24 cellular contexts compared by ENCODE assay signal in genomic region chr17:63939884-63940283, GRCh38. TPM values are rescaled to one million over a fixed set of nuclear protein-coding genes. Genes with fewer than 3 reads are reported as not detected.
"Had no signal": no experiment of that assay in that cellular context is flagged by ENCODE, and none has a peak within 500 bp of the region (broad histone marks: within the 10 kb centered on the region; RNA-seq: fewer than 3 reads in every experiment).

No MANE protein-coding gene starts in this region.

- H3K36me3 ChIP-seq: adrenal gland, breast epithelium, gastroesophageal sphincter, heart left ventricle, thoracic aorta, upper lobe of left lung had no signal

- H3K27ac ChIP-seq: adrenal gland, gastroesophageal sphincter, heart left ventricle, thoracic aorta, upper lobe of left lung, VCaP had no signal

- H3K4me1 Mint-ChIP-seq: mesothelial cell of epicardium had no signal

- ATAC-seq: activated CD4-positive, alpha-beta T cell treated with anti-CD3 and anti-CD28 coated beads for 36 hours; activated naive CD4-positive, alpha-beta T cell treated with anti-CD3 and anti-CD28 coated beads, Interleukin-2, amount 50 U/mL, for 72 hours; esophagus mucosa; gastroesophageal sphincter; heart left ventricle; T-helper 17 cell had no signal

- H3K9me3 Mint-ChIP-seq: activated naive CD4-positive, alpha-beta T cell treated with anti-CD3 and anti-CD28 coated beads, Interleukin-2, amount 50 U/mL, for 72 hours; activated T-helper 1 cell treated with anti-CD3 and anti-CD28 coated beads, Interleukin-12 subunit alpha, Interleukin-12 subunit beta, Interleukin-2, Interleukin-4 antibody, amounts not matched to agents 30 ng/mL and 10 ng/mL and 1 ng/mL, durations not matched to agents 14 hours and 24 hours and 36 hours; immature natural killer cell; mesothelial cell of epicardium; natural killer cell treated with Interleukin-12 subunit alpha and Interleukin-12 subunit beta and Interleukin-15 and Interleukin-18, amount 100 ng/mL, for 72 hours had no signal

- H3K9me3 ChIP-seq: adrenal gland, breast epithelium, gastroesophageal sphincter, heart left ventricle, thoracic aorta, upper lobe of left lung had no signal

- H3K36me3 Mint-ChIP-seq: activated naive CD4-positive, alpha-beta T cell treated with anti-CD3 and anti-CD28 coated beads, Interleukin-2, amount 50 U/mL, for 72 hours; mesothelial cell of epicardium; natural killer cell treated with Interleukin-12 subunit alpha and Interleukin-12 subunit beta and Interleukin-15 and Interleukin-18, amount 100 ng/mL, for 72 hours had no signal

- DNase-seq: activated CD4-positive, alpha-beta T cell treated with anti-CD3 and anti-CD28 coated beads for 36 hours; activated CD4-positive, alpha-beta T cell treated with anti-CD3 and anti-CD28 coated beads, Interleukin-2, amount 50 U/mL, for 48 hours; activated gamma-delta T cell treated with Interleukin-2 at 50 U/mL for 16 hours; adrenal gland; effector CD4-positive, alpha-beta T cell; heart left ventricle; immature natural killer cell; nucleus accumbens; stimulated activated CD4-positive, alpha-beta T cell treated with anti-CD3 and anti-CD28 coated beads, Interleukin-2, amount 100 ng/mL, for 24 hours; T-helper 17 cell; upper lobe of left lung had no signal

- H3K4me3 ChIP-seq: adrenal gland, breast epithelium, gastroesophageal sphincter, heart left ventricle, thoracic aorta, upper lobe of left lung had no signal

- H3K4me1 ChIP-seq: adrenal gland, breast epithelium, gastroesophageal sphincter, heart left ventricle, upper lobe of left lung had no signal

- H3K4me3 Mint-ChIP-seq: activated CD4-positive, alpha-beta T cell treated with anti-CD3 and anti-CD28 coated beads for 36 hours; activated T-helper 1 cell treated with anti-CD3 and anti-CD28 coated beads, Interleukin-12 subunit alpha, Interleukin-12 subunit beta, Interleukin-2, Interleukin-4 antibody, amounts not matched to agents 30 ng/mL and 10 ng/mL and 1 ng/mL, durations not matched to agents 14 hours and 24 hours and 36 hours; immature natural killer cell; mesothelial cell of epicardium; natural killer cell treated with Interleukin-12 subunit alpha and Interleukin-12 subunit beta and Interleukin-15 and Interleukin-18, amount 100 ng/mL, for 72 hours; T-helper 17 cell had no signal

- H3K27ac Mint-ChIP-seq: activated CD4-positive, alpha-beta T cell treated with anti-CD3 and anti-CD28 coated beads for 36 hours; activated T-helper 1 cell treated with anti-CD3 and anti-CD28 coated beads, Interleukin-12 subunit alpha, Interleukin-12 subunit beta, Interleukin-2, Interleukin-4 antibody, amounts not matched to agents 30 ng/mL and 10 ng/mL and 1 ng/mL, durations not matched to agents 14 hours and 24 hours and 36 hours; mesothelial cell of epicardium; natural killer cell treated with Interleukin-12 subunit alpha and Interleukin-12 subunit beta and Interleukin-15 and Interleukin-18, amount 100 ng/mL, for 72 hours; progenitor cell of endocrine pancreas had no signal

- H3K27me3 ChIP-seq: adrenal gland, breast epithelium, heart left ventricle, upper lobe of left lung had no signal

- H3K27me3 Mint-ChIP-seq: activated CD4-positive, alpha-beta T cell treated with anti-CD3 and anti-CD28 coated beads for 36 hours; T-helper 17 cell had no signal

RNA-seq across cellular contexts. Expression of gene CD79B, which starts 7.8 kb away (rescaled TPM):
- total RNA-seq: cerebellum, mesothelial cell of epicardium, progenitor cell of endocrine pancreas had no signal

RNA-seq across cellular contexts. Expression of gene GH1, which starts 21.2 kb away (rescaled TPM):
- total RNA-seq: activated T-helper 1 cell treated with anti-CD3 and anti-CD28 coated beads, Interleukin-12 subunit alpha, Interleukin-12 subunit beta, Interleukin-2, Interleukin-4 antibody, amounts not matched to agents 30 ng/mL and 10 ng/mL and 1 ng/mL, durations not matched to agents 14 hours and 24 hours and 36 hours; adrenal gland; astrocyte; breast epithelium; cerebellum; esophagus mucosa; gastroesophageal sphincter; heart left ventricle; lower leg skin; mesothelial cell of epicardium; natural killer cell treated with Interleukin-12 subunit alpha and Interleukin-12 subunit beta and Interleukin-15 and Interleukin-18, amount 100 ng/mL, for 72 hours; progenitor cell of endocrine pancreas; T-helper 17 cell; thoracic aorta; upper lobe of left lung had no signal
- polyA plus RNA-seq: adrenal gland, heart left ventricle, immature natural killer cell had no signal

RNA-seq across cellular contexts. Expression of gene CSHL1, which starts 28.8 kb away (rescaled TPM):
- total RNA-seq: activated CD4-positive, alpha-beta T cell treated with anti-CD3 and anti-CD28 coated beads for 36 hours; activated T-helper 1 cell treated with anti-CD3 and anti-CD28 coated beads, Interleukin-12 subunit alpha, Interleukin-12 subunit beta, Interleukin-2, Interleukin-4 antibody, amounts not matched to agents 30 ng/mL and 10 ng/mL and 1 ng/mL, durations not matched to agents 14 hours and 24 hours and 36 hours; adrenal gland; astrocyte; breast epithelium; cerebellum; esophagus mucosa; gastroesophageal sphincter; heart left ventricle; lower leg skin; mesothelial cell of epicardium; natural killer cell treated with Interleukin-12 subunit alpha and Interleukin-12 subunit beta and Interleukin-15 and Interleukin-18, amount 100 ng/mL, for 72 hours; progenitor cell of endocrine pancreas; T-helper 17 cell; thoracic aorta; upper lobe of left lung had no signal
- polyA plus RNA-seq: adrenal gland, heart left ventricle, immature natural killer cell had no signal

RNA-seq across cellular contexts. Expression of gene CSH1, which starts 43.5 kb away (rescaled TPM):
- total RNA-seq: activated CD4-positive, alpha-beta T cell treated with anti-CD3 and anti-CD28 coated beads for 36 hours; activated T-helper 1 cell treated with anti-CD3 and anti-CD28 coated beads, Interleukin-12 subunit alpha, Interleukin-12 subunit beta, Interleukin-2, Interleukin-4 antibody, amounts not matched to agents 30 ng/mL and 10 ng/mL and 1 ng/mL, durations not matched to agents 14 hours and 24 hours and 36 hours; adrenal gland; breast epithelium; esophagus mucosa; gastroesophageal sphincter; heart left ventricle; lower leg skin; mesothelial cell of epicardium; natural killer cell treated with Interleukin-12 subunit alpha and Interleukin-12 subunit beta and Interleukin-15 and Interleukin-18, amount 100 ng/mL, for 72 hours; progenitor cell of endocrine pancreas; thoracic aorta; upper lobe of left lung had no signal
- polyA plus RNA-seq: adrenal gland, heart left ventricle, immature natural killer cell had no signal
